12 cellular contexts compared by ENCODE assay signal in the genomic region with DNA sequence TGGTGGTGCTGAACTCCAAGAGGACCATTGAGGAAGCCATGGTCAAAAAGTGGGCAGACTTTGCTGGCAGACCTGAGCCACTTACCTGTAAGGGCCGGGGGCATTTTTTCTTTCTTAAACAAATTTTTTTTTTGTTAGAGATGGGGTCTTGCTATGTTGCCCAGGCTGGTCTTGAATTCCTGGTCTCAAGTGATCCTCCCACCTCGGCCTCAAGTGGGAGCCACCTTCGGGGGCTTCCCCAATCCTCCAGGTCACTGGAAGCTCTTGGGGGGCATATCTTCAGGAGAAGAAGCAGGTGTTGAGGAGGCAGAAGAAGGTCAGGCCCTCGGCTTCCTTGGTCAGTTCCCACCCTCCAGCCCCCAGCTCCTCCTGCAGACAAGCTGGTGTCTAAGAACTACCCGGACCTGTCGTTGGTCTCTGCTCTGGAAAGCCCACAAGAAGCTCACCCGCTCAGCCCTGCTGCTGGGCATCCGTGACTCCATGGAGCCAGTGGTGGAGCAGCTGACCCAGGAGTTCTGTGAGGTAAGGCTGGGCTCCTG. TPM values are rescaled to one million over a fixed set of nuclear protein-coding genes. Genes with fewer than 3 reads are reported as not detected.
A peak's percentile ranks its signal among the peaks of the same experiment; 100 is the strongest.
DNase-seq lines count a peak whose midpoint lies in the region; ATAC-seq and TF ChIP-seq lines count a peak whose summit lies in the region.
"Not testable (repeated sequence)": the region's sequence is repeated elsewhere in the genome, so short reads cannot be mapped to it uniquely, and the experiment has no call there.
"Had no signal": no experiment of that assay in that cellular context is flagged by ENCODE, and none has a peak within 500 bp of the region (broad histone marks: within the 10 kb centered on the region; RNA-seq: fewer than 3 reads in every experiment).

No MANE protein-coding gene starts in this region.

- intact Hi-C loops in Calu3 (cut with micrococcal nuclease; ENCODE audit: unreplicated experiment); left cardiac atrium (cut with DNase I); lower lobe of right lung (cut with DNase I); spleen (cut with DNase I; ENCODE audit: low total_unique reads): not testable (repeated sequence)

- H3K9me3 ChIP-seq in HEK293 (ENCODE audit: control insufficient read depth, insufficient read depth, low read depth, low read length); lower lobe of right lung; spleen: not testable (repeated sequence)

- not testable (repeated sequence) for H3K36me3 Mint-ChIP-seq in Calu3 (ENCODE audit: insufficient read depth, unreplicated experiment); activated naive CD4-positive, alpha-beta T cell treated with anti-CD3 and anti-CD28 coated beads, Interleukin-2, amount 50 U/mL, for 72 hours

- 74 to 91% (median 81%) methylated on average over 6 to 8 of the region's 8 CpGs for WGBS in spleen, 5 donors

- peaks cover 32% of the 10 kb centered on the region for H3K27me3 Mint-ChIP-seq in Calu3 (ENCODE audit: unreplicated experiment)

- not testable (repeated sequence) for H3K36me3 ChIP-seq in HEK293 (ENCODE audit: control insufficient read depth in 2 of 2, insufficient read depth in 1 of 2, low read length in 2 of 2); lower lobe of right lung; spleen

- peak; percentile 4 for DNase-seq in Calu3
- peak; percentile 4 for DNase-seq in activated CD8-positive, alpha-beta memory T cell treated with anti-CD3 and anti-CD28 coated beads, Interleukin-2, amount 50 U/mL, for 4 hours
- DNase-seq in activated naive CD4-positive, alpha-beta T cell treated with anti-CD3 and anti-CD28 coated beads, Interleukin-2, amount 50 U/mL, for 72 hours (ENCODE audit: low spot score in 2 of 2), result peak; percentile 1 to 45
- peak; percentile 16 for DNase-seq in left cardiac atrium
- DNase-seq in lower lobe of right lung, result peak; percentile 14
- DNase-seq in spleen, result peak; percentile 46

- BruUV-seq in Calu3 (replicated peaks; lab: Mats Ljungman, UMichigan), result not testable (repeated sequence)

- not testable (repeated sequence) for H3K27me3 ChIP-seq in lower lobe of right lung (ENCODE audit: low read depth); spleen (replicated peaks in 1 of 7)

- H3K4me1 ChIP-seq in HEK293 (ENCODE audit: control insufficient read depth, insufficient read depth, low read length); lower lobe of right lung; spleen: not testable (repeated sequence)

- POLR2A ChIA-PET in HEK293 (lab: Yijun Ruan, JAX), result interaction anchor here (0.6 kb wide), 1 partner anchor 433 kb away, joined by 3 read pairs; no protein-coding TSS in a partner anchor

- H3K4me3 Mint-ChIP-seq in Calu3 (ENCODE audit: low read depth, unreplicated experiment), result not testable (repeated sequence)

- TF ChIP-seq CTCF in Calu3 (IDR thresholded peaks at IDR 0.05; ENCODE audit: unreplicated experiment); HEK293 (tag by site-specific recombination; IDR thresholded peaks at IDR 0.05); lower lobe of right lung (IDR thresholded peaks at IDR 0.05); spleen (IDR thresholded peaks at IDR 0.05 in 8 of 11, conservative IDR thresholded peaks at IDR 0.05 in 3 of 11): not testable (repeated sequence)

- TF ChIP-seq POLR2A in spleen (IDR thresholded peaks at IDR 0.05), result not testable (repeated sequence)

- not testable (repeated sequence) for H3K9me3 Mint-ChIP-seq in Calu3 (ENCODE audit: low read depth, unreplicated experiment); activated naive CD4-positive, alpha-beta T cell treated with anti-CD3 and anti-CD28 coated beads, Interleukin-2, amount 50 U/mL, for 72 hours

- H3K4me1 Mint-ChIP-seq in Calu3 (ENCODE audit: low read depth, unreplicated experiment), result not testable (repeated sequence)

- not testable (repeated sequence) for H3K4me3 ChIP-seq in HEK293 (ENCODE audit: low read depth, low read length); lower lobe of right lung; spleen

- not testable (repeated sequence) for H3K27ac Mint-ChIP-seq in Calu3 (ENCODE audit: unreplicated experiment); activated naive CD4-positive, alpha-beta T cell treated with anti-CD3 and anti-CD28 coated beads, Interleukin-2, amount 50 U/mL, for 72 hours

- CTCF ChIA-PET in Calu3 (lab: Charles Lee), result not testable (repeated sequence)
- CTCF ChIA-PET in HEK293 (lab: Yijun Ruan, JAX), result interaction anchor here (0.6 kb wide), 1 partner anchor 341 kb away, joined by 3 read pairs; no protein-coding TSS in a partner anchor

- ATAC-seq in activated naive CD4-positive, alpha-beta T cell treated with anti-CD3 and anti-CD28 coated beads, Interleukin-2, amount 50 U/mL, for 72 hours; left cardiac atrium; lower lobe of right lung: not testable (repeated sequence)

- not testable (repeated sequence) for H3K27ac ChIP-seq in HEK293 (ENCODE audit: extremely low read depth, low read depth, low read length); lower lobe of right lung
- H3K27ac ChIP-seq in spleen, result peak overlapping the region in 2 of 8 donors; percentile 46 to 62

TF ChIP-seq in HEK293, 187 proteins besides CTCF, POLR2A, EP300 and RAD21:
- 0 out of 2 replicates have a peak, but pooled peaks have one; percentile 57 for TF ChIP-seq ZNF121 (tag by site-specific recombination; IDR thresholded peaks at IDR 0.05)

RNA-seq across cellular contexts. Expression of gene C4B, which starts 8.5 kb away (rescaled TPM):
- total RNA-seq in Calu3 (2022) (7.8 and 13.4 TPM in 2 replicates), left cardiac atrium (100 to 1,000 TPM; 177 to 235 TPM), lower lobe of right lung (162 TPM), spleen (100 to 1,000 TPM in 5 of 7 donors, 10 to 100 TPM in 2; 88.6 to 308 (median 165) TPM)
- total RNA-seq in activated naive CD4-positive, alpha-beta T cell treated with anti-CD3 and anti-CD28 coated beads, Interleukin-2, amount 50 U/mL, for 72 hours, result 1 to 10 TPM; 3.9 to 5.2 TPM
- polyA plus RNA-seq in spleen, result 10 to 100 TPM; 57.8 to 66.9 (median 63.1) TPM

RNA-seq across cellular contexts. Expression of gene C4A, which starts 24.2 kb away (rescaled TPM):
- 13.1 and 20.8 TPM in 2 replicates for total RNA-seq in Calu3 (2022)
- total RNA-seq in activated naive CD4-positive, alpha-beta T cell treated with anti-CD3 and anti-CD28 coated beads, Interleukin-2, amount 50 U/mL, for 72 hours, result 1 to 10 TPM; 4.1 to 8.1 TPM
- 100 to 1,000 TPM; 199 to 206 TPM for total RNA-seq in left cardiac atrium
- total RNA-seq in lower lobe of right lung, result 175 TPM
- total RNA-seq in spleen, result 100 to 1,000 TPM; 101 to 332 (median 166) TPM
- polyA plus RNA-seq in spleen, result 10 to 100 TPM; 50.1 to 58.3 (median 53.5) TPM

RNA-seq across cellular contexts. Expression of gene CYP21A2, which starts 32.2 kb away (rescaled TPM):
- total RNA-seq in Calu3 (2022) (0.76 and 0.78 TPM in 2 replicates), left cardiac atrium (10 to 100 TPM in 1 of 2 donors, 1 to 10 TPM in 1; 2.0 to 10.3 TPM), lower lobe of right lung (1.1 TPM), spleen (10 to 100 TPM in 2 of 7 donors, 1 to 10 TPM in 5; 4.9 to 14.3 (median 7.1) TPM)
- total RNA-seq in activated naive CD4-positive, alpha-beta T cell treated with anti-CD3 and anti-CD28 coated beads, Interleukin-2, amount 50 U/mL, for 72 hours, result under 1 TPM; 0.32 to 0.49 TPM
- polyA plus RNA-seq in spleen, result 1 to 10 TPM in 2 of 3 donors, under 1 TPM in 1; 0.97 to 2.4 (median 2.2) TPM
- total RNA-seq: NCI-H460, Right ventricle myocardium superior, RPMI7951, SJSA1 had no signal
- polyA plus RNA-seq: CD4-positive, alpha-beta memory T cell had no signal

RNA-seq across cellular contexts. Expression of gene DXO, which starts 34.1 kb away (rescaled TPM):
- total RNA-seq in Calu3 (2022), result 40.9 and 43.6 TPM in 2 replicates
- 10 to 100 TPM; 16.2 to 18.5 TPM for total RNA-seq in activated naive CD4-positive, alpha-beta T cell treated with anti-CD3 and anti-CD28 coated beads, Interleukin-2, amount 50 U/mL, for 72 hours
- total RNA-seq in left cardiac atrium, result 10 to 100 TPM; 12.8 to 20.9 TPM
- 16.5 TPM for total RNA-seq in lower lobe of right lung
- 10 to 100 TPM; 21.0 to 34.3 (median 26.2) TPM for total RNA-seq in spleen
- 10 to 100 TPM; 19.1 to 28.1 (median 26.3) TPM for polyA plus RNA-seq in spleen

RNA-seq across cellular contexts. Expression of gene SKIC2, which starts 47.1 kb away (rescaled TPM):
- total RNA-seq in Calu3 (2022) (182 and 201 TPM in 2 replicates), left cardiac atrium (10 to 100 TPM; 36.8 to 45.1 TPM), lower lobe of right lung (64.2 TPM), spleen (100 to 1,000 TPM in 1 of 7 donors, 10 to 100 TPM in 6; 52.1 to 102 (median 75.7) TPM)
- 100 to 1,000 TPM in 1 of 2 donors, 10 to 100 TPM in 1; 91.8 to 115 TPM for total RNA-seq in activated naive CD4-positive, alpha-beta T cell treated with anti-CD3 and anti-CD28 coated beads, Interleukin-2, amount 50 U/mL, for 72 hours
- polyA plus RNA-seq in spleen, result 100 to 1,000 TPM in 2 of 3 donors, 10 to 100 TPM in 1; 61.8 to 107 (median 102) TPM
